8 cellular contexts compared by ENCODE assay signal in the genomic region with DNA sequence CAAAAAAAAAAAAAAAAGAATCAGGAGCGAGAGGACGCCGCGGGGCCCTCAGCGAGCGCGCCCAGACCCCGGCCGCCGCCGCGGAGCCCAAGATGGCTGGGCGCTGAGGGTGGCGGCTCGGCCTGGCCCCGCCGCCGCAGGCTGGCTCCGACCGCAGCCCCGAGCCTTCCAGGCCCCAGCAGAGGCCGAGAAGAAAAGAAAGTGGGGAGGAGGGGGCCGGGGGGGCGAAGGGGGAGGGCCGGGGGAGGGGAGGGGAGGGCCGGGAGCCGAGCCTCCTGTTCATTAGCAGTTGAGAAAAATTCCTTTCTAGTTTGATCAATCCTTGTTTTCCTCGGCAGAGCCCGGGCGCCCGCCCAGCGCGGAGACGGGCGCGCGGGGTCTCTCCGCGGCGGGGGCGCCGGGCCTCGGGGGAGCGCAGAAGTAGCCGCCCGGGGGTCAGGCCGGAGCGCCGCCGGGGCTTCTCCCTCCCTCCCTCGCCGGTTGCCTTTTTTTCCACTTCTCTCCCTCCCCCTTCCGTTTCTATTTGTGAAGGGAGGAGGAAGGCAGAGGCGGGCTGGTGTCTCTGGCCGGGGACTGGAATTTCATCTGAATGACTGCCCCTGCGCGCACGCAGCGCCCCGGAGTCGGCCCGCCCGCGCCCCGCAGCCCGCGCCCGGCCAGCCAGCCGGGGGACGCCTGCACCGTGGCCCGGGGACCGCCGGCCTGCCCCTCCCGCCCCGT. TPM values are rescaled to one million over a fixed set of nuclear protein-coding genes. Genes with fewer than 3 reads are reported as not detected.
DNase-seq lines count a peak whose midpoint lies in the region; ATAC-seq, FAIRE-seq and TF ChIP-seq lines count a peak whose summit lies in the region.

No MANE protein-coding gene starts in this region.

- H3K36me3 ChIP-seq in DOHH2 (ENCODE audit: control insufficient read depth, low read length): peaks cover 37% of the 10 kb centered on the region
- peaks cover 10% of the 10 kb centered on the region for H3K36me3 ChIP-seq in RWPE2 (ENCODE audit: low read depth)
- H3K36me3 ChIP-seq in pancreas: no peaks in the 10 kb centered on the region

- peak overlapping the region; percentile 91 for H3K4me2 ChIP-seq in DOHH2 (ENCODE audit: low read length)

- H3K4me1 ChIP-seq in DOHH2 (ENCODE audit: control insufficient read depth, low read length) (peaks cover 38% of the 10 kb centered on the region), RWPE2 (ENCODE audit: insufficient read depth, poor library complexity, severe bottlenecking) (peaks cover 20% of the 10 kb centered on the region), pancreas (peaks cover 17 to 22% (median 18%) of the 10 kb centered on the region in 3 donors)

- no peaks in the 10 kb centered on the region for H3K27me3 ChIP-seq in DOHH2 (ENCODE audit: control insufficient read depth, low read length)
- H3K27me3 ChIP-seq in RWPE2 (ENCODE audit: insufficient read depth, poor library complexity, severe bottlenecking): no peaks in the 10 kb centered on the region
- H3K27me3 ChIP-seq in pancreas: no peaks in the 10 kb centered on the region

- H3K9me2 ChIP-seq in DOHH2 (replicated peaks; ENCODE audit: control insufficient read depth, low read length): no peaks in the 10 kb centered on the region

- H3K27ac ChIP-seq in DOHH2 (ENCODE audit: low read depth, low read length): peak overlapping the region; percentile 95
- H3K27ac ChIP-seq in RWPE2 (ENCODE audit: poor library complexity, severe bottlenecking): peak overlapping the region; percentile 94
- H3K27ac ChIP-seq in pancreas: peak overlapping the region; percentile 95 to 99 (median 98)

- ATAC-seq in RWPE2 (ENCODE audit: low read depth) (no peak), left cardiac atrium (peak; percentile 14 to 28), pancreas (peak; percentile 1 to 17 (median 7)), HG03378 (IDR thresholded peaks at IDR 0.05; ENCODE audit: unreplicated experiment) (no peak), GM21737 (IDR thresholded peaks at IDR 0.05; ENCODE audit: unreplicated experiment) (no peak)

- H3K9me3 ChIP-seq in DOHH2 (ENCODE audit: control insufficient read depth, insufficient read depth, low read length) (no peaks in the 10 kb centered on the region), RWPE2 (ENCODE audit: severe bottlenecking) (no peaks in the 10 kb centered on the region), pancreas (no peaks in the 10 kb centered on the region)

- no peak for FAIRE-seq in pancreas (lab: Jason Lieb, UNC)

- H3F3A ChIP-seq in DOHH2 (ENCODE audit: control insufficient read depth, insufficient read depth): peaks cover 38% of the 10 kb centered on the region

- 1% methylated on average over 51 to 73 of the region's 76 CpGs for WGBS in pancreas, 2 donors

- intact Hi-C loops in left cardiac atrium (cut with DNase I): no loop called here
- intact Hi-C loops in pancreas (cut with DNase I): no loop called here

- DNase-seq in HuH-7.5 (ENCODE audit: low spot score) (peak; percentile 61), RWPE2 (ENCODE audit: low spot score) (no peak), amygdala (lab: John Stamatoyannopoulos, UW) (peak in 48 of 56 donors; percentile 26 to 92 (median 73)), left cardiac atrium (peak; percentile 79), pancreas (peak; percentile 67 to 85 (median 72))

- peak overlapping the region; percentile 91 for H3K4me3 ChIP-seq in DOHH2 (ENCODE audit: low read length)
- H3K4me3 ChIP-seq in RWPE2 (ENCODE audit: severe bottlenecking): peak overlapping the region; percentile 80
- peak overlapping the region; percentile 65 to 90 (median 84) for H3K4me3 ChIP-seq in pancreas

- peaks cover 53% of the 10 kb centered on the region for H3K79me2 ChIP-seq in DOHH2 (ENCODE audit: control insufficient read depth, low read length)

- H4K20me1 ChIP-seq in DOHH2 (ENCODE audit: control insufficient read depth, insufficient read depth, low read depth, low read length): peaks cover 3% of the 10 kb centered on the region; the same call in 1 of the 2 replicates

- no peak for TF ChIP-seq CTCF in DOHH2 (IDR thresholded peaks at IDR 0.05; ENCODE audit: low read depth, low read length, poor library complexity, severe bottlenecking)
- TF ChIP-seq CTCF in RWPE2 (IDR thresholded peaks at IDR 0.05; ENCODE audit: poor library complexity, severe bottlenecking): no peak
- no peak for TF ChIP-seq CTCF in pancreas (IDR thresholded peaks at IDR 0.05)

RNA-seq across cellular contexts. Expression of gene TRIM8, which starts 0.8 kb away (rescaled TPM):
- total RNA-seq in left cardiac atrium (100 to 1,000 TPM; 104 to 108 TPM), pancreas (100 to 1,000 TPM in 1 of 6 donors, 10 to 100 TPM in 5; 65.2 to 106 (median 76.7) TPM)
- polyA plus RNA-seq in pancreas: 10 to 100 TPM; 42.2 to 53.2 TPM

Comparison
In these comparisons a context has a peak if more than half of its experiments do, and no peak if none do; other contexts are left out.
1. ATAC-seq: peak in left cardiac atrium (2 of 2) and pancreas (4 of 4); none in RWPE2 (single experiment), HG03378 (single experiment) and GM21737 (single experiment).
2. Peak in every context shown above with its lines, with median percentiles within 50 percentile points of each other: H3K27ac ChIP-seq and H3K4me3 ChIP-seq.